8 cellular contexts compared by ENCODE assay signal in the genomic region with DNA sequence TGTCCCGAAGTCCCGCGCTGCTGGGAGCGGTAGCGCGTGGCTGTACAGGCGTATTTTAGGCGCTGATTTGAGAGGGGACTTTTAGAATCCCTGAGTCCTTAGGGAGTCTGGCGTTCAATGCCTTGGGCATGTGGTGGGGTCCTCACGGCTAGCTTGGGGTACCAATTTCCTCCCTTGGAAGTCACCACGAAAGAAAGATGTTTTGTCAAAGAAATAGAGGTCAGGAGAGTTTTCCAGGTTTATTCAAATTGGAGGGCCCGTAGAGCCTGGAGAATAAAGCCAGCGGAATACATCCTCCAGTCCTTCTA.
DNase-seq lines count a peak whose midpoint lies in the region; ATAC-seq and TF ChIP-seq lines count a peak whose summit lies in the region.

No MANE protein-coding gene starts in this region.

- H3K4me3 ChIP-seq in GM23248 (peak overlapping the region; percentile 84), fibroblast of mammary gland (ENCODE audit: control insufficient read depth, low read depth, low read length) (peak overlapping the region; percentile 71), gastrocnemius medialis (peak overlapping the region; percentile 62 to 86 (median 67))

- H3F3A ChIP-seq in GM23248 (ENCODE audit: insufficient read depth) = peaks cover 24% of the 10 kb centered on the region

- no peaks in the 10 kb centered on the region for H3K27me3 ChIP-seq in GM23248 (replicated peaks; ENCODE audit: insufficient read depth)
- H3K27me3 ChIP-seq in gastrocnemius medialis = no peaks in the 10 kb centered on the region

- peak overlapping the region; percentile 77 for H2AFZ ChIP-seq in GM23248

- H3K79me2 ChIP-seq in GM23248 (ENCODE audit: insufficient read depth) = peaks cover 36% of the 10 kb centered on the region

- H4K20me1 ChIP-seq in GM23248 (ENCODE audit: insufficient read depth) = no peaks in the 10 kb centered on the region

- H3K4me1 ChIP-seq in GM23248 (ENCODE audit: insufficient read depth) (peaks cover 25% of the 10 kb centered on the region), gastrocnemius medialis (peaks cover 17% of the 10 kb centered on the region in 2 donors)

- H3K9ac ChIP-seq in GM23248 = peak overlapping the region; percentile 94

- peak overlapping the region; percentile 95 for H3K27ac ChIP-seq in GM23248
- H3K27ac ChIP-seq in RWPE1 = peak overlapping the region; percentile 96
- peak overlapping the region; percentile 83 to 99 (median 92) for H3K27ac ChIP-seq in gastrocnemius medialis

- TF ChIP-seq CTCF in RWPE1 (conservative IDR thresholded peaks at IDR 0.05; ENCODE audit: low read depth) (no peak), fibroblast of mammary gland (conservative IDR thresholded peaks at IDR 0.05; ENCODE audit: control insufficient read depth, insufficient read depth, low read depth, low read length) (no peak), gastrocnemius medialis (IDR thresholded peaks at IDR 0.05 in 4 of 5, conservative IDR thresholded peaks at IDR 0.05 in 1 of 5) (no peak)

- CTCF ChIA-PET in RWPE1 (lab: Yijun Ruan, JAX) = no interaction called here

- peak; percentile 66 to 68 for ATAC-seq in gastrocnemius medialis
- no peak for ATAC-seq in GM21737 (IDR thresholded peaks at IDR 0.05; ENCODE audit: unreplicated experiment)
- no peak for ATAC-seq in HG03378 (IDR thresholded peaks at IDR 0.05; ENCODE audit: unreplicated experiment)
- no peak for ATAC-seq in GM18505 (IDR thresholded peaks at IDR 0.05; ENCODE audit: unreplicated experiment)

- TF ChIP-seq POLR2A in gastrocnemius medialis (IDR thresholded peaks at IDR 0.05) (no peak), GM18505 (IDR thresholded peaks at IDR 0.05; ENCODE audit: borderline replicate concordance, extremely low read depth, insufficient read depth, insufficient read length) (no peak)

- POLR2A ChIA-PET in RWPE1 (lab: Yijun Ruan, JAX; ENCODE audit: low non-redundant PET) = no interaction called here

- H3K36me3 ChIP-seq in GM23248 (ENCODE audit: low read depth) (no peaks in the 10 kb centered on the region), gastrocnemius medialis (no peaks in the 10 kb centered on the region)

- intact Hi-C loops in gastrocnemius medialis (cut with DNase I; ENCODE audit: low total_unique reads) = loop anchor here (1.0 kb wide), 3 partner anchors 64 to 237 kb away; a partner anchor contains a TSS

- H3K9me3 ChIP-seq in GM23248 (ENCODE audit: low read depth) (no peaks in the 10 kb centered on the region), gastrocnemius medialis (no peaks in the 10 kb centered on the region)

- no peaks in the 10 kb centered on the region for H3K9me2 ChIP-seq in GM23248 (ENCODE audit: insufficient read depth)

- H3K4me2 ChIP-seq in GM23248 (ENCODE audit: unreplicated experiment) = peak overlapping the region; percentile 82

- 2 to 3% methylated on average over 13 of the region's 13 CpGs for WGBS in GM23248 (ENCODE audit: low coverage in 1 of 2, low lambda C conversion rate in 2 of 2, missing lambda C conversion rate in 2 of 2), 2 experiments

- no peak for DNase-seq in GM23248
- no peak for DNase-seq in RWPE1 (ENCODE audit: low spot score)
- peak; percentile 19 for DNase-seq in fibroblast of mammary gland (ENCODE audit: low read depth)
- no peak for DNase-seq in gastrocnemius medialis
- DNase-seq in DMS53 treated with DMSO at 0.1 percent for 48 hours (lab: John Stamatoyannopoulos, UW; ENCODE audit: unreplicated experiment) = no peak

- in situ Hi-C loops in GM23248 (cut with MboI) (no loop called here), gastrocnemius medialis (cut with MboI; ENCODE audit: low sequenced_read_pairs in 4 of 4) (loop anchor here in 3 of 4 donors (5.0 to 10.0 kb wide), 2 partner anchors 65 to 67 kb away; a partner anchor contains a TSS)

Comparison
In these comparisons a context has a peak if more than half of its experiments do, and no peak if none do; other contexts are left out.
1. ATAC-seq: peak in gastrocnemius medialis (2 of 2); none in GM21737 (single experiment), HG03378 (single experiment) and GM18505 (single experiment).
2. Peak in every context shown above with its lines, with median percentiles within 50 percentile points of each other: H3K27ac ChIP-seq and H3K4me3 ChIP-seq.